Comparison of ENCODE assay signal across 8 cellular contexts in the genomic region with DNA sequence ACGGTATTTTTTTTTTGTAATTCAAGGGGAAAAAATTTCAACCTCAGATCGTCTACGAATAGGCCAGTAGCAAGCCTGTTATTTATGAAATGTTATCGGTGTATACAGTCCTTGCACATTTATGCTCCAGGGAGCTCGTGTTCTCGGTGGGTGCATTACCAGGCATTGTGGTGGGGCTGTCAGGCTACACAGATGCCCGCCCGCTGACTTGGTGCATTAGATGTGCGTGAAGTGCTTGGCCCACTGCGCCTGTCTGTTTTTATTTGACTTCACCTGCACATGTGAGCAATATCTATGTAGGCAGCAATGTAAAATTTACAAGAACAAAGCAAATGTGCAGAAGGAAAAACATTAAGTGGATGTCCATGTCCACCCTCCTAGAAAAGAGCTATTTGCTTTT. TPM values are rescaled to one million over a fixed set of nuclear protein-coding genes. Genes with fewer than 3 reads are reported as not detected.
DNase-seq lines count a peak whose midpoint lies in the region; ATAC-seq and TF ChIP-seq lines count a peak whose summit lies in the region.

No MANE protein-coding gene starts in this region.

- no peak for ATAC-seq in left lung
- no peak for ATAC-seq in GM21447 (IDR thresholded peaks at IDR 0.05; ENCODE audit: unreplicated experiment)
- ATAC-seq in GM21381 (IDR thresholded peaks at IDR 0.05; ENCODE audit: unreplicated experiment): no peak

- H3K4me1 Mint-ChIP-seq in T-helper 2 cell treated with Interferon-gamma antibody and Interleukin-4, amounts not matched to agents 5 μg/mL and 100 μg/mL, for 36 hours (ENCODE audit: low read depth): peaks cover 23% of the 10 kb centered on the region
- H3K4me1 Mint-ChIP-seq in activated naive CD8-positive, alpha-beta T cell (ENCODE audit: low read depth): peaks cover 56% of the 10 kb centered on the region

- H3K4me3 Mint-ChIP-seq in T-helper 2 cell treated with Interferon-gamma antibody and Interleukin-4, amounts not matched to agents 5 μg/mL and 100 μg/mL, for 36 hours: peak overlapping the region; percentile 93
- peak overlapping the region; percentile 94 for H3K4me3 Mint-ChIP-seq in activated naive CD8-positive, alpha-beta T cell

- H3K27me3 Mint-ChIP-seq in T-helper 2 cell treated with Interferon-gamma antibody and Interleukin-4, amounts not matched to agents 5 μg/mL and 100 μg/mL, for 36 hours (ENCODE audit: low read depth): no peaks in the 10 kb centered on the region
- no peaks in the 10 kb centered on the region for H3K27me3 Mint-ChIP-seq in activated naive CD8-positive, alpha-beta T cell

- no peak for DNase-seq in T-helper 2 cell treated with Interferon-gamma antibody and Interleukin-4, amounts not matched to agents 5 μg/mL and 100 μg/mL, for 36 hours (ENCODE audit: low spot score)
- no peak for DNase-seq in T-helper 2 cell
- DNase-seq in left lung: peak in 1 of 2 donors; percentile 58
- no peak for DNase-seq in amniotic stem cell (lab: John Stamatoyannopoulos, UW)

- H3K4me1 ChIP-seq in left lung (peaks cover 7 to 55% of the 10 kb centered on the region in 2 donors), stomach smooth muscle (ENCODE audit: control insufficient read depth, insufficient read depth, low read length) (peaks cover 39% of the 10 kb centered on the region)

- H3K36me3 ChIP-seq in left lung (no peaks in the 10 kb centered on the region), stomach smooth muscle (ENCODE audit: control insufficient read depth in 2 of 2, insufficient read depth in 2 of 2, low read length in 2 of 2) (no peaks in the 10 kb centered on the region)

- no peaks in the 10 kb centered on the region for H3K27me3 ChIP-seq in left lung
- H3K27me3 ChIP-seq in stomach smooth muscle (ENCODE audit: control insufficient read depth in 1 of 2, insufficient read depth in 2 of 2, low read length in 2 of 2): no peaks in the 10 kb centered on the region

- peak overlapping the region; percentile 86 to 93 for H3K27ac ChIP-seq in left lung
- H3K27ac ChIP-seq in stomach smooth muscle (ENCODE audit: low read length): peak overlapping the region; percentile 91

- H3K27ac Mint-ChIP-seq in T-helper 2 cell treated with Interferon-gamma antibody and Interleukin-4, amounts not matched to agents 5 μg/mL and 100 μg/mL, for 36 hours: peak overlapping the region; percentile 97
- H3K27ac Mint-ChIP-seq in activated naive CD8-positive, alpha-beta T cell: peak overlapping the region; percentile 94

- H3K9ac ChIP-seq in stomach smooth muscle (ENCODE audit: low read length in 2 of 2): peak overlapping the region in 1 of 2 donors; percentile 99

- peaks cover 17% of the 10 kb centered on the region for H3K36me3 Mint-ChIP-seq in T-helper 2 cell treated with Interferon-gamma antibody and Interleukin-4, amounts not matched to agents 5 μg/mL and 100 μg/mL, for 36 hours (ENCODE audit: low read depth)
- H3K36me3 Mint-ChIP-seq in activated naive CD8-positive, alpha-beta T cell: no peaks in the 10 kb centered on the region

- peak overlapping the region in 1 of 2 donors; percentile 87 for H3K4me3 ChIP-seq in left lung
- H3K4me3 ChIP-seq in stomach smooth muscle (ENCODE audit: low read length in 2 of 2): peak overlapping the region; percentile 88 to 95

- TF ChIP-seq CTCF in left lung (IDR thresholded peaks at IDR 0.05): no peak

- no peaks in the 10 kb centered on the region for H3K9me3 Mint-ChIP-seq in T-helper 2 cell treated with Interferon-gamma antibody and Interleukin-4, amounts not matched to agents 5 μg/mL and 100 μg/mL, for 36 hours
- H3K9me3 Mint-ChIP-seq in activated naive CD8-positive, alpha-beta T cell (ENCODE audit: low read depth): no peaks in the 10 kb centered on the region

- intact Hi-C loops in left lung (cut with DNase I): loop anchor here in 1 of 2 donors (5.0 to 10.0 kb wide), 2 partner anchors 43 to 60 kb away; no protein-coding TSS in a partner anchor

- no peaks in the 10 kb centered on the region for H3K9me3 ChIP-seq in left lung
- H3K9me3 ChIP-seq in stomach smooth muscle (ENCODE audit: control insufficient read depth in 2 of 2, low read length in 2 of 2): no peaks in the 10 kb centered on the region

RNA-seq across cellular contexts. Expression of gene FOXK1, which starts 2.7 kb away (rescaled TPM):
- total RNA-seq in left lung: 10 to 100 TPM; 25.0 to 29.2 TPM
